Comparison of ENCODE assay signal across 23 cellular contexts in genomic region chr12:15044461-15044860, GRCh38.
A peak's percentile ranks its signal among the peaks of the same experiment; 100 is the strongest.
DNase-seq lines count a peak whose midpoint lies in the region; TF ChIP-seq lines count a peak whose summit lies in the region.
"Had no signal": no experiment of that assay in that cellular context is flagged by ENCODE, and none has a peak within 500 bp of the region (broad histone marks: within the 10 kb centered on the region; RNA-seq: fewer than 3 reads in every experiment).

No MANE protein-coding gene starts in this region.

- H3K4me1 Mint-ChIP-seq in MCF 10A (ENCODE audit: insufficient read depth, unreplicated experiment) = no peaks in the 10 kb centered on the region
- H3K4me1 Mint-ChIP-seq: activated B cell treated with CpG ODN at 0.5 μM for 24 hours, GM23338, IgD-negative memory B cell had no signal

- in situ Hi-C loops in mammary epithelial cell (cut with MboI; ENCODE audit: low sequenced_read_pairs in 2 of 2) (no loop called here), KBM-7 (cut with MboI; ENCODE audit: low pct_unique_long_range_greater_than_20kb, low sequenced_read_pairs) (no loop called here)

- H3K36me3 ChIP-seq in mammary epithelial cell (ENCODE audit: insufficient read depth, low read length) = no peaks in the 10 kb centered on the region
- no peaks in the 10 kb centered on the region for H3K36me3 ChIP-seq in uterus
- H3K36me3 ChIP-seq: BE2C, cardiac muscle cell, transverse colon had no signal

- H3K4me2 ChIP-seq in mammary epithelial cell (ENCODE audit: insufficient read depth, low read depth, low read length) = no peak overlapping the region
- H3K4me2 ChIP-seq: GM23338 had no signal

- dilution Hi-C loops in mammary epithelial cell (cut with HindIII; ENCODE audit: low sequenced_read_pairs) = no loop called here

- H3K4me3 ChIP-seq in mammary epithelial cell (replicated peaks in 1 of 3; ENCODE audit: insufficient read depth in 1 of 3, low read depth in 2 of 3, low read length in 3 of 3) (no peak overlapping the region), cardiac fibroblast (replicated peaks in 1 of 2; ENCODE audit: low read depth in 2 of 2, low read length in 2 of 2) (no peak overlapping the region), uterus (no peak overlapping the region)
- H3K4me3 ChIP-seq: cardiac muscle cell, GM23338, lung, transverse colon had no signal

- BruUV-seq in MCF 10A (replicated peaks; lab: Mats Ljungman, UMichigan) (no TSS peak), mammary epithelial cell (replicated peaks; lab: Mats Ljungman, UMichigan) (no TSS peak)

- no peak for TF ChIP-seq POLR2A in uterus (IDR thresholded peaks at IDR 0.05)

- no peak overlapping the region for H3K27ac ChIP-seq in mammary epithelial cell (ENCODE audit: insufficient read depth, low read depth, low read length)
- H3K27ac ChIP-seq in uterus = peak overlapping the region; percentile 45 to 49
- H3K27ac ChIP-seq: 22Rv1, cardiac muscle cell, transverse colon had no signal

- no peaks in the 10 kb centered on the region for H3K36me3 Mint-ChIP-seq in MCF 10A (ENCODE audit: insufficient read depth, unreplicated experiment)

- no peak overlapping the region for H3K27ac Mint-ChIP-seq in MCF 10A (ENCODE audit: low read depth, unreplicated experiment)
- H3K27ac Mint-ChIP-seq: activated B cell treated with CpG ODN at 0.5 μM for 24 hours, GM23338, IgD-negative memory B cell had no signal

- no peaks in the 10 kb centered on the region for H3K9me3 Mint-ChIP-seq in MCF 10A (ENCODE audit: unreplicated experiment)
- H3K9me3 Mint-ChIP-seq: activated B cell treated with CpG ODN at 0.5 μM for 24 hours, GM23338, IgD-negative memory B cell had no signal

- H3K79me2 ChIP-seq in mammary epithelial cell (ENCODE audit: insufficient read depth, low read length) = no peaks in the 10 kb centered on the region

- H3K27me3 ChIP-seq in mammary epithelial cell (ENCODE audit: insufficient read depth, low read length) (no peaks in the 10 kb centered on the region), uterus (no peaks in the 10 kb centered on the region)
- H3K27me3 ChIP-seq: BE2C, cardiac muscle cell, transverse colon had no signal

- H3K9ac ChIP-seq in mammary epithelial cell (ENCODE audit: insufficient read depth, low read length) = no peak overlapping the region

- intact Hi-C loops in MCF 10A (cut with micrococcal nuclease) (no loop called here), mammary epithelial cell (cut with micrococcal nuclease) (no loop called here), uterus (cut with DNase I; ENCODE audit: low total_unique reads) (no loop called here)

- WGBS in mammary epithelial cell (ENCODE audit: low coverage, missing lambda C conversion rate) = 64% methylated on average over 1 of the region's 1 CpG

- no peak overlapping the region for H3K4me3 Mint-ChIP-seq in MCF 10A (ENCODE audit: unreplicated experiment)
- H3K4me3 Mint-ChIP-seq: activated B cell treated with CpG ODN at 0.5 μM for 24 hours, GM23338, IgD-negative memory B cell had no signal

- POLR2A ChIA-PET in MCF 10A (lab: Yijun Ruan, JAX) = interaction anchor here (1.0 to 1.5 kb wide), 2 partner anchors 9 to 10 kb away, joined by 3 read pairs; no protein-coding TSS in a partner anchor

- TF ChIP-seq CTCF in MCF 10A (IDR thresholded peaks at IDR 0.05; ENCODE audit: unreplicated experiment) (no peak), mammary epithelial cell (conservative IDR thresholded peaks at IDR 0.05 in 1 of 2, IDR thresholded peaks at IDR 0.05 in 1 of 2; ENCODE audit: extremely low read depth in 1 of 2, insufficient read depth in 1 of 2, low read depth in 1 of 2, low read length in 2 of 2) (no peak), cardiac fibroblast (IDR thresholded peaks at IDR 0.05; ENCODE audit: low read depth, low read length) (no peak), uterus (IDR thresholded peaks at IDR 0.05) (no peak)

- peak; percentile 12 for DNase-seq in MCF 10A (ENCODE audit: unreplicated experiment)
- no peak for DNase-seq in mammary epithelial cell
- DNase-seq in cardiac fibroblast (ENCODE audit: low read depth in 2 of 2) = peak; percentile 28 to 41
- DNase-seq in foreskin melanocyte = peak; percentile 18
- DNase-seq in uterus = no peak
- no peak for DNase-seq in iPS-NIHi7 (ENCODE audit: extremely low spot score)
- DNase-seq in NCI-H748 (lab: John Stamatoyannopoulos, UW; ENCODE audit: unreplicated experiment) = no peak
- no peak for DNase-seq in KBM-7
- DNase-seq: activated B cell treated with CpG ODN at 0.5 μM for 24 hours; activated CD4-positive, alpha-beta T cell treated with anti-CD3 and anti-CD28 coated beads, Interleukin-2, amount 50 U/mL, for 48 hours; activated CD8-positive, alpha-beta memory T cell treated with anti-CD3 and anti-CD28 coated beads, Interleukin-2, amount 50 U/mL, for 48 hours; BE2C; dermis blood vessel endothelial cell; NCI-H2171 treated with DMSO at 0.1 percent for 48 hours; stimulated activated CD4-positive, alpha-beta T cell treated with anti-CD3 and anti-CD28 coated beads, Interleukin-4, amount 100 ng/mL, for 24 hours; stimulated activated naive CD8-positive, alpha-beta T cell treated with anti-CD3 and anti-CD28 coated beads, Interleukin-15, Interleukin-2, amounts not matched to agents 100 U/mL and 50 U/mL, for 24 hours; T1000; transverse colon had no signal

- no peaks in the 10 kb centered on the region for H4K20me1 ChIP-seq in mammary epithelial cell (ENCODE audit: insufficient read depth, low read length)

- CTCF ChIA-PET in MCF 10A (lab: Yijun Ruan, JAX) = interaction anchor here (0.6 to 0.8 kb wide), 2 partner anchors 8 to 604 kb away, joined by 4 to 5 read pairs; no protein-coding TSS in a partner anchor
- CTCF ChIA-PET in mammary epithelial cell (lab: Charles Lee; ENCODE audit: low non-redundant PET) = no interaction called here

- H3K4me1 ChIP-seq in mammary epithelial cell (ENCODE audit: insufficient read depth, low read length) (no peaks in the 10 kb centered on the region), uterus (no peaks in the 10 kb centered on the region)
- H3K4me1 ChIP-seq: transverse colon had no signal

- H2AFZ ChIP-seq in mammary epithelial cell (ENCODE audit: low read depth, low read length) = no peak overlapping the region
- H2AFZ ChIP-seq: GM23338 had no signal

- H3K9me3 ChIP-seq in mammary epithelial cell (replicated peaks; ENCODE audit: insufficient read depth, low read length) (no peaks in the 10 kb centered on the region), uterus (no peaks in the 10 kb centered on the region)
- H3K9me3 ChIP-seq: BE2C, transverse colon had no signal

- H3K27me3 Mint-ChIP-seq in MCF 10A (ENCODE audit: insufficient read depth, unreplicated experiment) = no peaks in the 10 kb centered on the region

Comparison
In these comparisons a context has a peak if more than half of its experiments do, and no peak if none do; other contexts are left out.
1. DNase-seq: peak in MCF 10A (single experiment), cardiac fibroblast (2 of 2) and foreskin melanocyte (single experiment); none in mammary epithelial cell (single experiment), uterus (0 of 2), iPS-NIHi7 (single experiment), NCI-H748 (single experiment) and KBM-7 (single experiment).